In the genomic region with DNA sequence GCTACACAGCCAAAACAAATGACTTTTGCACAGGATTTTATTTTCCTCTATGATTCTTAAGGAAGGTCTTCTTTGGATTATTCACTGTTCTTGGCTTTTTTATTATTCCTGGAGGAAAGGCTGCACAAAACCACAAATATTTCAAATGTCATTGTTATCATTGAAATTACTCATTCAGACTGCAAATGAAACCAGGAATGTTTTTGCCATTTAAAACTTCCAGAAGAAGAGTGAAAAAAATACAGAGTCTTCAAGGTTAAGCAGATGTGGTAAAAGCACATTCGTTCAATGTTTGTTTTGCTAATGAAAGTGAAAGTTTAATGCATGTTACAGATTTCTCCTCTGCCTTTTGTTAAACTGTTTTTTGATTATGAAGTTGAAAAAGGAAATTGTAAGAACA, we compare ENCODE assay signal across 13 cellular contexts.
A peak's percentile ranks its signal among the peaks of the same experiment; 100 is the strongest.
DNase-seq lines count a peak whose midpoint lies in the region; ATAC-seq, FAIRE-seq and TF ChIP-seq lines count a peak whose summit lies in the region.
"Had no signal": no experiment of that assay in that cellular context is flagged by ENCODE, and none has a peak within 500 bp of the region (broad histone marks: within the 10 kb centered on the region; RNA-seq: fewer than 3 reads in every experiment).

No MANE protein-coding gene starts in this region.

- H3K36me3 ChIP-seq in MG63 (no peaks in the 10 kb centered on the region), pancreas (no peaks in the 10 kb centered on the region)

- ATAC-seq in pancreas, result peak in 1 of 4 donors; percentile 45

- H3K9me3 ChIP-seq in MG63 (no peaks in the 10 kb centered on the region), pancreas (no peaks in the 10 kb centered on the region)

- DNase-seq in Daoy (ENCODE audit: low read depth) (peak; percentile 58), MG63 (no peak), epithelial cell of esophagus (ENCODE audit: low read depth) (peak; percentile 19), pancreas (no peak), NCI-H146 treated with DMSO at 0.1 percent for 48 hours (lab: John Stamatoyannopoulos, UW; ENCODE audit: unreplicated experiment) (no peak), DMS79 treated with DMSO at 0.1 percent for 48 hours (lab: John Stamatoyannopoulos, UW) (no peak), coronary artery (ENCODE audit: low spot score) (no peak)
- DNase-seq in stimulated activated CD4-positive, alpha-beta T cell treated with anti-CD3 and anti-CD28 coated beads, Interleukin-12 subunit alpha, Interleukin-12 subunit beta, amount 100 ng/mL, for 4 hours, result no peak
- DNase-seq: activated CD4-positive, CD25-positive, alpha-beta regulatory T cell treated with anti-CD3 and anti-CD28 coated beads, Interleukin-2, amount 50 U/mL, for 72 hours; DMS53; KG1; NCI-H446 treated with DMSO at 0.1 percent for 48 hours; SIG-M5 had no signal

- 1 to 2% methylated on average over 1 of the region's 1 CpG for WGBS in pancreas, 2 donors

- no peak overlapping the region for H3K27ac ChIP-seq in pancreas
- H3K27ac ChIP-seq in coronary artery, result no peak overlapping the region

- TF ChIP-seq CTCF in epithelial cell of esophagus (IDR thresholded peaks at IDR 0.05; ENCODE audit: insufficient read depth, low read depth, low read length, missing control alignments) (no peak), pancreas (IDR thresholded peaks at IDR 0.05) (no peak), coronary artery (IDR thresholded peaks at IDR 0.05) (no peak)

- H3K27me3 ChIP-seq in MG63 (no peaks in the 10 kb centered on the region), pancreas (no peaks in the 10 kb centered on the region)

- H3K4me1 ChIP-seq in pancreas, result peaks cover 0 to 4% (median 0%) of the 10 kb centered on the region in 3 donors

- intact Hi-C loops in pancreas (cut with DNase I), result no loop called here

- H3K4me3 ChIP-seq in MG63 (peak overlapping the region; percentile 11; the same call in 1 of the 2 replicates), epithelial cell of esophagus (ENCODE audit: low read length) (no peak overlapping the region), pancreas (no peak overlapping the region), coronary artery (no peak overlapping the region)

- peak; percentile 5 for FAIRE-seq in pancreas (lab: Jason Lieb, UNC)

Comparison
In these comparisons a context has a peak if more than half of its experiments do, and no peak if none do; other contexts are left out.
1. DNase-seq: peak in Daoy (single experiment) and epithelial cell of esophagus (single experiment); none in MG63 (single experiment), pancreas (0 of 6), NCI-H146 treated with DMSO at 0.1 percent for 48 hours (single experiment), DMS79 treated with DMSO at 0.1 percent for 48 hours (single experiment), stimulated activated CD4-positive, alpha-beta T cell treated with anti-CD3 and anti-CD28 coated beads, Interleukin-12 subunit alpha, Interleukin-12 subunit beta, amount 100 ng/mL, for 4 hours (single experiment) and coronary artery (single experiment).